Comparison of ENCODE assay signal across 21 cellular contexts in the genomic region with DNA sequence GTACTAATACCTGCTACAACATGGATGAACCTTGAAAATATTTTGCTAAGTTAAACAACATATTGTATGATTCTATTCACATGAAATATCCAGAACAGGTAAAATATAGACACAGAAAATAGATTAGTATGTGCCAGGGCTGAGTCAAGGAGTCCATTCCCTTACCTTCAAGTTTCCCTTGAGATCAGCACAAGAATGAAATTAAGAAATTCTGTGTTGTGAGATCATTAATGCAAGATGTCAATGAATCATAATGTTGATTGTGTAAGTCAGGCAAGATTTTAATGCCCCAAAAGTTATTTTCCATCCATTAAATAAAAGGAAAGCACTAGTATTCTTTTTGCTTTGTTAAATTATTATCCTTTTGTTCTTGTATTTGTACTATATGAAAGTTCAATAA.
"Had no signal": no experiment of that assay in that cellular context is flagged by ENCODE, and none has a peak within 500 bp of the region (broad histone marks: within the 10 kb centered on the region; RNA-seq: fewer than 3 reads in every experiment).

No MANE protein-coding gene starts in this region.

- H3K27me3 Mint-ChIP-seq: activated naive CD8-positive, alpha-beta T cell treated with anti-CD3 and anti-CD28 coated beads, Interleukin-2, amount 10 ng/mL, durations not matched to agents 7 days and 5 days had no signal

- H3K36me3 ChIP-seq: cardiac muscle cell, gastroesophageal sphincter, neutrophil, ovary, right atrium auricular region, spleen, tibial artery had no signal

- H3K27ac Mint-ChIP-seq: activated naive CD8-positive, alpha-beta T cell treated with anti-CD3 and anti-CD28 coated beads, Interleukin-2, amount 10 ng/mL, durations not matched to agents 7 days and 5 days; activated T-helper 1 cell treated with anti-CD3 and anti-CD28 coated beads, Interleukin-12 subunit alpha, Interleukin-12 subunit beta, Interleukin-2, Interleukin-4 antibody, amounts not matched to agents 30 ng/mL and 10 ng/mL and 1 ng/mL, durations not matched to agents 14 hours and 24 hours and 36 hours; nephron had no signal

- H3K27me3 ChIP-seq: cardiac muscle cell, gastroesophageal sphincter, neutrophil, ovary, right atrium auricular region, spleen, tibial artery had no signal

- H3K9me3 ChIP-seq: gastroesophageal sphincter, neutrophil, ovary, psoas muscle, right atrium auricular region, tibial artery had no signal

- DNase-seq: activated CD4-positive, alpha-beta T cell treated with anti-CD3 and anti-CD28 coated beads, Interleukin-2, amount 50 U/mL, for 48 hours; activated gamma-delta T cell treated with Interleukin-2 at 50 U/mL for 16 hours; activated naive CD8-positive, alpha-beta T cell treated with anti-CD3 and anti-CD28 coated beads, Interleukin-2, amount 10 ng/mL, durations not matched to agents 7 days and 5 days; amygdala; erythroblast; head of caudate nucleus; mesenchymal stem cell; ovary; psoas muscle; spleen; stimulated activated CD4-positive, alpha-beta T cell treated with anti-CD3 and anti-CD28 coated beads, Interleukin-4, amount 100 ng/mL, for 4 hours; stimulated activated naive CD8-positive, alpha-beta T cell treated with anti-CD3 and anti-CD28 coated beads, Interleukin-15, Interleukin-2, amounts not matched to agents 100 U/mL and 50 U/mL, for 24 hours; T-helper 1 cell; T-helper 9 cell; tibial artery had no signal

- H3K4me3 Mint-ChIP-seq: activated naive CD8-positive, alpha-beta T cell treated with anti-CD3 and anti-CD28 coated beads, Interleukin-2, amount 10 ng/mL, durations not matched to agents 7 days and 5 days; activated T-helper 1 cell treated with anti-CD3 and anti-CD28 coated beads, Interleukin-12 subunit alpha, Interleukin-12 subunit beta, Interleukin-2, Interleukin-4 antibody, amounts not matched to agents 30 ng/mL and 10 ng/mL and 1 ng/mL, durations not matched to agents 14 hours and 24 hours and 36 hours; nephron had no signal

- H3K4me1 ChIP-seq: gastroesophageal sphincter, psoas muscle, right atrium auricular region, tibial artery had no signal

- ATAC-seq: gastroesophageal sphincter; psoas muscle; stimulated activated naive CD8-positive, alpha-beta T cell treated with anti-CD3 and anti-CD28 coated beads, Interleukin-15, Interleukin-2, amounts not matched to agents 100 U/mL and 50 U/mL, for 24 hours had no signal

- H3K4me3 ChIP-seq: cardiac muscle cell, gastroesophageal sphincter, ovary, psoas muscle, right atrium auricular region, spleen, tibial artery had no signal

- H3K27ac ChIP-seq: cardiac muscle cell, gastroesophageal sphincter, neutrophil, ovary, psoas muscle, right atrium auricular region, spleen, tibial artery had no signal

- H3K4me1 Mint-ChIP-seq: nephron had no signal
